Comparison of ENCODE assay signal across 1 cellular context in the genomic region with DNA sequence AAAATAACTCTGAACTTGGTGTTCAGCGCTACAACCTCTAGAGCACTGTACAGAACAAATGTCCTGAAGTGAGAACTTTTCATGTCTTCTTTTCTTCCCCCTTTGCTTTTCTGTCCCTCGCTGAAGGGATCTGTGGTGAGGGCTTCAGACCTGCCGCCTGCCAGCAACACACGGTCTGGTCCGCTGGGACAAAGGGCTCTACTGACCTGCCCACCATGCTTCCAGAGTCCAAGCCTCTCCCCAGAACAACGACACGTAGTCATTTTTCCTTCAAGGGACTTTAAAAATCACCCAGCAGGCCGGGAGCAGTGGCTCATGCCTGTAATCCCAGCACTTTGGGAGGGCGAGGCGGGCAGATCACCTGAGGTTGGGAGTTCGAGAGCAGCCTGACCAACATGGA.
TF ChIP-seq lines count a peak whose summit lies in the region.

No MANE protein-coding gene starts in this region.

TF ChIP-seq in WTC11, 78 proteins besides CTCF, POLR2A, EP300 and RAD21:
- TF ChIP-seq E2F1 (CRISPR knock-in tag; IDR thresholded peaks at IDR 0.05) (no peak), FOXP1 (CRISPR knock-in tag; IDR thresholded peaks at IDR 0.05; ENCODE audit: borderline replicate concordance) (no peak), ZNF671 (CRISPR knock-in tag; IDR thresholded peaks at IDR 0.05) (no peak), GTF2I (CRISPR knock-in tag; conservative IDR thresholded peaks at IDR 0.05) (no peak), ZNF263 (CRISPR knock-in tag; IDR thresholded peaks at IDR 0.05; ENCODE audit: low read depth) (no peak), CBFB (CRISPR knock-in tag; IDR thresholded peaks at IDR 0.05; ENCODE audit: low read depth) (no peak)
- TF ChIP-seq, protein P1, sequence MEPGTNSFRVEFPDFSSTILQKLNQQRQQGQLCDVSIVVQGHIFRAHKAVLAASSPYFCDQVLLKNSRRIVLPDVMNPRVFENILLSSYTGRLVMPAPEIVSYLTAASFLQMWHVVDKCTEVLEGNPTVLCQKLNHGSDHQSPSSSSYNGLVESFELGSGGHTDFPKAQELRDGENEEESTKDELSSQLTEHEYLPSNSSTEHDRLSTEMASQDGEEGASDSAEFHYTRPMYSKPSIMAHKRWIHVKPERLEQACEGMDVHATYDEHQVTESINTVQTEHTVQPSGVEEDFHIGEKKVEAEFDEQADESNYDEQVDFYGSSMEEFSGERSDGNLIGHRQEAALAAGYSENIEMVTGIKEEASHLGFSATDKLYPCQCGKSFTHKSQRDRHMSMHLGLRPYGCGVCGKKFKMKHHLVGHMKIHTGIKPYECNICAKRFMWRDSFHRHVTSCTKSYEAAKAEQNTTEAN (CRISPR knock-in tag; IDR thresholded peaks at IDR 0.05): no peak
